15 cellular contexts compared by ENCODE assay signal in genomic region chr16:66367968-66368891, GRCh38. TPM values are rescaled to one million over a fixed set of nuclear protein-coding genes. Genes with fewer than 3 reads are reported as not detected.
A peak's percentile ranks its signal among the peaks of the same experiment; 100 is the strongest.
DNase-seq lines count a peak whose midpoint lies in the region; ATAC-seq, FAIRE-seq and TF ChIP-seq lines count a peak whose summit lies in the region.
"Had no signal": no experiment of that assay in that cellular context is flagged by ENCODE, and none has a peak within 500 bp of the region (broad histone marks: within the 10 kb centered on the region; RNA-seq: fewer than 3 reads in every experiment).

No MANE protein-coding gene starts in this region.

- H3K9me3 ChIP-seq in PC-9 (ENCODE audit: insufficient read depth, low read depth) (no peaks in the 10 kb centered on the region), endothelial cell of umbilical vein (replicated peaks; ENCODE audit: control insufficient read depth, insufficient read depth, low read length) (no peaks in the 10 kb centered on the region), lung (ENCODE audit: control insufficient read depth in 2 of 2, insufficient read depth in 1 of 2, low read length in 1 of 2) (no peaks in the 10 kb centered on the region), transverse colon (no peaks in the 10 kb centered on the region)

- H3K9me1 ChIP-seq in endothelial cell of umbilical vein (replicated peaks; ENCODE audit: control insufficient read depth, extremely low read depth, insufficient read depth, low read length): no peaks in the 10 kb centered on the region

- dilution Hi-C loops in endothelial cell of umbilical vein (cut with MboI; ENCODE audit: extremely low pct_ligation_motif_present, low sequenced_read_pairs): no loop called here

- H2AFZ ChIP-seq in PC-9 (no peak overlapping the region), endothelial cell of umbilical vein (ENCODE audit: low read depth, low read length) (no peak overlapping the region)

- 56 to 59% methylated on average over 11 of the region's 11 CpGs for WGBS in lung, 2 donors
- 79 to 100% methylated on average over 2 to 11 of the region's 11 CpGs for WGBS in transverse colon (ENCODE audit: low coverage in 1 of 2), 2 donors

- in situ Hi-C loops in transverse colon (cut with MboI; ENCODE audit: low pct_ligation_motif_present in 1 of 4, low pct_unique_long_range_greater_than_20kb in 1 of 4, low sequenced_read_pairs in 3 of 4): no loop called here

- no peaks in the 10 kb centered on the region; the same call in 1 of the 2 replicates for H3K79me2 ChIP-seq in PC-9 (ENCODE audit: low read depth)
- H3K79me2 ChIP-seq in endothelial cell of umbilical vein (ENCODE audit: control insufficient read depth, insufficient read depth, low read length): peaks cover 75% of the 10 kb centered on the region

- TF ChIP-seq EP300 in transverse colon (IDR thresholded peaks at IDR 0.05; ENCODE audit: low read depth): no peak

- H3K4me3 ChIP-seq in PC-9 (no peak overlapping the region), endothelial cell of umbilical vein (replicated peaks in 1 of 3; ENCODE audit: insufficient read depth in 1 of 3, low read depth in 1 of 3, low read length in 3 of 3) (peak overlapping the region; percentile 61 to 90 (median 85)), lung (peak overlapping the region; percentile 57), transverse colon (no peak overlapping the region)

- CTCF ChIA-PET in PC-9 (lab: Charles Lee): interaction anchor here (1.3 kb wide), 1 partner anchor 10 kb away, joined by 6 read pairs; no protein-coding TSS in a partner anchor
- CTCF ChIA-PET in endothelial cell of umbilical vein (lab: Charles Lee): interaction anchor here (1.5 to 9.6 kb wide), 5 partner anchors 9 to 39 kb away, joined by 3 to 126 read pairs (median 7); no protein-coding TSS in a partner anchor

- POLR2A ChIA-PET in PC-9 (lab: Charles Lee; ENCODE audit: unreplicated experiment): no interaction called here
- POLR2A ChIA-PET in endothelial cell of umbilical vein (lab: Charles Lee): interaction anchor here (0.9 to 5.4 kb wide), 4 partner anchors 9 to 149 kb away, joined by 4 to 53 read pairs (median 24); no protein-coding TSS in a partner anchor

- H3K9ac ChIP-seq in endothelial cell of umbilical vein (replicated peaks; ENCODE audit: extremely low read depth, insufficient read depth, low read length): peak overlapping the region; percentile 98

- ATAC-seq in lung (ENCODE audit: insufficient read depth, low FRiP score) (no peak), HG02759 (IDR thresholded peaks at IDR 0.05; ENCODE audit: unreplicated experiment) (no peak)
- ATAC-seq: stimulated activated naive CD8-positive, alpha-beta T cell treated with anti-CD3 and anti-CD28 coated beads, Interleukin-15, Interleukin-2, amounts not matched to agents 100 U/mL and 50 U/mL, for 24 hours had no signal

- peaks cover 22% of the 10 kb centered on the region; the same call in 1 of the 2 replicates for H3F3A ChIP-seq in PC-9 (ENCODE audit: insufficient read depth, low read depth)

- intact Hi-C loops in PC-9 (cut with micrococcal nuclease; ENCODE audit: unreplicated experiment): no loop called here
- intact Hi-C loops in endothelial cell of umbilical vein (cut with micrococcal nuclease): no loop called here
- intact Hi-C loops in transverse colon (cut with DNase I; ENCODE audit: low total_unique reads): no loop called here

- H3K27me3 ChIP-seq in PC-9 (ENCODE audit: insufficient read depth, low read depth): no peaks in the 10 kb centered on the region
- no peaks in the 10 kb centered on the region for H3K27me3 ChIP-seq in endothelial cell of umbilical vein (ENCODE audit: control insufficient read depth in 2 of 2, insufficient read depth in 2 of 2, low read length in 2 of 2)
- no peaks in the 10 kb centered on the region for H3K27me3 ChIP-seq in lung (ENCODE audit: control insufficient read depth, insufficient read depth)
- H3K27me3 ChIP-seq in transverse colon: peaks cover 6% of the 10 kb centered on the region

- no peak for DNase-seq in PC-9
- peak; percentile 72 for DNase-seq in endothelial cell of umbilical vein (ENCODE audit: low read depth, low spot score)
- DNase-seq in lung (ENCODE audit: low spot score): no peak
- no peak for DNase-seq in transverse colon
- no peak for DNase-seq in NCI-H226
- DNase-seq in activated CD8-positive, alpha-beta memory T cell treated with anti-CD3 and anti-CD28 coated beads for 24 hours: no peak
- DNase-seq: activated B cell treated with CpG ODN at 0.5 μM for 24 hours; activated T-cell treated with anti-CD3 and anti-CD28 coated beads, Interleukin-2, amount 50 U/mL, for 24 hours; anterior cingulate cortex; NCI-H1694 treated with DMSO at 0.1 percent for 48 hours; stimulated activated CD4-positive, alpha-beta T cell treated with anti-CD3 and anti-CD28 coated beads, Interleukin-4, amount 100 ng/mL, for 4 hours; stimulated activated naive CD8-positive, alpha-beta T cell treated with anti-CD3 and anti-CD28 coated beads, Interleukin-15, Interleukin-2, amounts not matched to agents 100 U/mL and 50 U/mL, for 24 hours had no signal

- TF ChIP-seq CTCF in PC-9 (conservative IDR thresholded peaks at IDR 0.05) (no peak), endothelial cell of umbilical vein (IDR thresholded peaks at IDR 0.05; ENCODE audit: extremely low read depth in 1 of 2, insufficient read depth in 1 of 2, low read depth in 1 of 2, low read length in 2 of 2) (no peak), lung (IDR thresholded peaks at IDR 0.05; ENCODE audit: control extremely low read depth, extremely low read depth) (no peak), transverse colon (IDR thresholded peaks at IDR 0.05) (no peak)

- H4K20me1 ChIP-seq in PC-9 (ENCODE audit: insufficient read depth) (no peaks in the 10 kb centered on the region), endothelial cell of umbilical vein (replicated peaks; ENCODE audit: control insufficient read depth, extremely low read depth, insufficient read depth, low read length) (no peaks in the 10 kb centered on the region)

- peaks cover 76% of the 10 kb centered on the region for H3K4me1 ChIP-seq in PC-9 (replicated peaks; ENCODE audit: insufficient read depth)
- peaks cover 82% of the 10 kb centered on the region for H3K4me1 ChIP-seq in endothelial cell of umbilical vein (ENCODE audit: control insufficient read depth, extremely low read depth, insufficient read depth, low read length)
- peaks cover 0 to 15% of the 10 kb centered on the region in 2 donors for H3K4me1 ChIP-seq in lung (ENCODE audit: control insufficient read depth in 2 of 2, insufficient read depth in 2 of 2, low read length in 2 of 2)
- H3K4me1 ChIP-seq in transverse colon: peaks cover 3 to 22% (median 8%) of the 10 kb centered on the region in 4 donors

- TF ChIP-seq POLR2A in endothelial cell of umbilical vein (IDR thresholded peaks at IDR 0.05; ENCODE audit: low read depth, low read length): no peak
- TF ChIP-seq POLR2A in transverse colon (IDR thresholded peaks at IDR 0.05): no peak

- BruUV-seq in PC-9 (replicated peaks; lab: Mats Ljungman, UMichigan) (no TSS peak), endothelial cell of umbilical vein (replicated peaks; lab: Mats Ljungman, UMichigan) (TSS peak; percentile 71)

- peak; percentile 96 for FAIRE-seq in endothelial cell of umbilical vein (lab: Jason Lieb, UNC)

- H3K4me2 ChIP-seq in PC-9 (peak overlapping the region; percentile 17), endothelial cell of umbilical vein (ENCODE audit: insufficient read depth, low read length) (peak overlapping the region; percentile 92)

- H3K9me2 ChIP-seq in PC-9 (ENCODE audit: insufficient read depth): no peaks in the 10 kb centered on the region

- H3K36me3 ChIP-seq in PC-9 (ENCODE audit: low read depth) (no peaks in the 10 kb centered on the region), endothelial cell of umbilical vein (ENCODE audit: control insufficient read depth in 2 of 2, extremely low read depth in 1 of 2, insufficient read depth in 2 of 2, low read length in 2 of 2) (peaks cover 21 to 25% of the 10 kb centered on the region in 2 experiments), lung (ENCODE audit: control insufficient read depth in 2 of 2, insufficient read depth in 2 of 2, low read length in 2 of 2) (no peaks in the 10 kb centered on the region), transverse colon (no peaks in the 10 kb centered on the region)

- H3K27ac ChIP-seq in PC-9 (no peak overlapping the region), endothelial cell of umbilical vein (ENCODE audit: insufficient read depth, low read depth, low read length) (peak overlapping the region; percentile 99), lung (ENCODE audit: low read depth in 1 of 2, low read length in 1 of 2) (peak overlapping the region; percentile 58 to 90), transverse colon (peak overlapping the region in 3 of 4 donors; percentile 8 to 62 (median 55))

TF ChIP-seq in endothelial cell of umbilical vein, 7 proteins besides CTCF, POLR2A, EP300 and RAD21 (continues in another document):
- peak; percentile 23 for TF ChIP-seq JUN (IDR thresholded peaks at IDR 0.05; ENCODE audit: borderline replicate concordance, insufficient read depth, insufficient read length, low read depth)

RNA-seq across cellular contexts. Expression of gene CDH5, which starts 1.7 kb away (rescaled TPM):
- total RNA-seq in PC-9 (2021) (2.4 and 3.6 TPM in 2 replicates), endothelial cell of umbilical vein (765 and 804 TPM in 2 replicates), lung (100 to 1,000 TPM in 1 of 2 donors, 10 to 100 TPM in 1; 80.2 to 196 TPM), transverse colon (10 to 100 TPM in 1 of 4 donors, 1 to 10 TPM in 3; 6.0 to 18.1 (median 6.8) TPM)
- polyA plus RNA-seq in endothelial cell of umbilical vein (815 and 836 TPM in 2 replicates), lung (10 to 100 TPM; 29.9 to 82.1 TPM)
- 612 and 674 TPM in 2 replicates for polyA plus RNA-seq in endothelial cell of umbilical vein (2011; cell fraction: cytosol; rRNA removed)
- polyA plus RNA-seq in endothelial cell of umbilical vein (2011; cell fraction: nucleus; rRNA removed): 968 and 1,022 TPM in 2 replicates
- polyA plus RNA-seq in endothelial cell of umbilical vein (2012): 660 and 706 TPM in 2 replicates
- polyA minus RNA-seq in endothelial cell of umbilical vein: 1,106 and 1,227 TPM in 2 replicates
- polyA minus RNA-seq in endothelial cell of umbilical vein (2011; cell fraction: cytosol; rRNA and poly(A)+ RNA removed): 1.3 TPM
- 678 and 739 TPM in 2 replicates for polyA minus RNA-seq in endothelial cell of umbilical vein (2011; cell fraction: nucleus; rRNA and poly(A)+ RNA removed)
- total RNA-seq: activated B cell treated with CpG ODN at 0.5 μM for 24 hours, SK-MEL-5 had no signal

RNA-seq across cellular contexts. Expression of gene BEAN1, which starts 58.9 kb away (rescaled TPM):
- 0.37 and 0.48 TPM in 2 replicates for total RNA-seq in PC-9 (2021)
- total RNA-seq in endothelial cell of umbilical vein: not detected in 2 replicates
- not detected in 2 replicates for polyA plus RNA-seq in endothelial cell of umbilical vein
- 0.03 TPM in 1 of 2 replicates, not detected in the other for polyA plus RNA-seq in endothelial cell of umbilical vein (2011; cell fraction: cytosol; rRNA removed)
- polyA plus RNA-seq in endothelial cell of umbilical vein (2011; cell fraction: nucleus; rRNA removed): not detected in 2 replicates
- 0.21 TPM in 1 of 2 replicates, not detected in the other for polyA plus RNA-seq in endothelial cell of umbilical vein (2012)
- not detected in 2 replicates for polyA minus RNA-seq in endothelial cell of umbilical vein
- not detected for polyA minus RNA-seq in endothelial cell of umbilical vein (2011; cell fraction: cytosol; rRNA and poly(A)+ RNA removed)
- polyA minus RNA-seq in endothelial cell of umbilical vein (2011; cell fraction: nucleus; rRNA and poly(A)+ RNA removed): not detected in 2 replicates
- 1 to 10 TPM in 1 of 2 donors, under 1 TPM in 1; 0.31 to 3.2 TPM for total RNA-seq in lung
- under 1 TPM; 0.16 to 0.20 TPM for polyA plus RNA-seq in lung
- under 1 TPM in 1 of 4 donors, not detected in 3; 0.40 TPM for total RNA-seq in transverse colon
- total RNA-seq: activated B cell treated with CpG ODN at 0.5 μM for 24 hours, mononuclear cell, SK-MEL-5 had no signal

Comparison
In these comparisons a context has a peak if more than half of its experiments do, and no peak if none do; other contexts are left out.
1. H3K4me3 ChIP-seq: peak in endothelial cell of umbilical vein (3 of 3) and lung (single experiment); none in PC-9 (single experiment) and transverse colon (0 of 4).
2. RNA of gene CDH5, which starts 1.7 kb away (total RNA-seq): 765 to 804 TPM in endothelial cell of umbilical vein and 80.2 to 196 TPM in lung; 6.0 to 18.1 TPM in transverse colon and 2.4 to 3.6 TPM in PC-9; every median in the first group is over 4 times any median in the second.